Comparison of ENCODE assay signal across 11 cellular contexts in the genomic region with DNA sequence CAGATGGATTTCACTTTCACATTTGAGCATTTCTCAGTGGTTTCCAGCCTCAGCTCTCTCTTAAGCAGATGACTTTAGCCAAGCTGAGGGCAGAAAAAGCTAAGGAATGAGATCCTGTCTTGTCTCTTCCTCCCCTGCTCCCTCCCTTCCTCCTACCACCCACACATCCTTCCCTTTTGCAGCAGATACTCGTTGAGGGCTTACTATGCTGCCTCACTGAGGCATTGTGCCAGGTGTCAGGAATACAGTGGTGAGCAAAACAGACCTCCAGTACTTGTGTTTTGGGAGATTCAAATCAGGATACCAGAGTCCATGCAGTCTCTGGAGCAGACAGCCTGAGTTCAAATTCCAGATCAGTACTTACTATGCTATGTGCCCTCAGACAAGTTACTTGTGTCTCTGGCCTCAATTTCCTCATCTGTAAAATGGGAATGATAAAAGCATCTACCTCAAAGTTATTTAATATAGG. TPM values are rescaled to one million over a fixed set of nuclear protein-coding genes. Genes with fewer than 3 reads are reported as not detected.
DNase-seq lines count a peak whose midpoint lies in the region; ATAC-seq and TF ChIP-seq lines count a peak whose summit lies in the region.
"Had no signal": no experiment of that assay in that cellular context is flagged by ENCODE, and none has a peak within 500 bp of the region (broad histone marks: within the 10 kb centered on the region; RNA-seq: fewer than 3 reads in every experiment).

No MANE protein-coding gene starts in this region.

- no peak overlapping the region; the same call in 1 of the 2 replicates for H2AFZ ChIP-seq in SK-N-SH (ENCODE audit: low read depth)

- no peaks in the 10 kb centered on the region for H3F3A ChIP-seq in SK-N-SH (replicated peaks; ENCODE audit: insufficient read depth)

- no peak for TF ChIP-seq RAD21 in SK-N-SH (IDR thresholded peaks at IDR 0.05; ENCODE audit: low read length)

- peak overlapping the region; percentile 21 to 73; a peak in 3 of 4 replicates for H3K27ac ChIP-seq in SK-N-SH (ENCODE audit: low read depth in 2 of 2, low read length in 1 of 2)

- peak overlapping the region; percentile 34; the same call in 1 of the 2 replicates for H3K4me2 ChIP-seq in SK-N-SH

- no peaks in the 10 kb centered on the region for H3K9me2 ChIP-seq in SK-N-SH

- 0% methylated on average over 1 of the region's 1 CpG for WGBS in SK-N-SH (ENCODE audit: low lambda C conversion rate)

- intact Hi-C loops in sciatic nerve (cut with DNase I), result no loop called here

- H3K9me3 ChIP-seq in SK-N-SH, result no peaks in the 10 kb centered on the region

- TF ChIP-seq EP300 in SK-N-SH (IDR thresholded peaks at IDR 0.05; ENCODE audit: borderline replicate concordance in 1 of 2, low read depth in 1 of 2, low read length in 1 of 2), result no peak

- ATAC-seq in sciatic nerve (no peak), HG03469 (IDR thresholded peaks at IDR 0.05; ENCODE audit: unreplicated experiment) (no peak)
- ATAC-seq: PC-3 had no signal

- H3K79me2 ChIP-seq in SK-N-SH (ENCODE audit: insufficient read depth), result peaks cover 3% of the 10 kb centered on the region; the same call in 1 of the 2 replicates

- peaks cover 17% of the 10 kb centered on the region; the same call in 1 of the 2 replicates for H4K20me1 ChIP-seq in SK-N-SH (ENCODE audit: insufficient read depth)

- no peaks in the 10 kb centered on the region for H3K27me3 ChIP-seq in SK-N-SH (ENCODE audit: insufficient read depth)

- TF ChIP-seq CTCF in SK-N-SH (IDR thresholded peaks at IDR 0.05), result no peak
- no peak for TF ChIP-seq CTCF in fibroblast of the aortic adventitia (IDR thresholded peaks at IDR 0.05; ENCODE audit: insufficient read depth, low read length)

- CTCF ChIA-PET in SK-N-SH (lab: Yijun Ruan, JAX), result interaction anchor here (3.6 kb wide), 1 partner anchor 41 kb away, joined by 10 read pairs; no protein-coding TSS in a partner anchor

- peaks cover 0 to 29% of the 10 kb centered on the region in 2 experiments; a peak in 2 of 4 replicates for H3K4me1 ChIP-seq in SK-N-SH (ENCODE audit: control insufficient read depth in 1 of 2, insufficient read depth in 2 of 2, low read depth in 1 of 2, low read length in 1 of 2)

- H3K4me3 ChIP-seq in SK-N-SH (ENCODE audit: low read depth in 2 of 2, low read length in 1 of 2) (no peak overlapping the region), fibroblast of the aortic adventitia (ENCODE audit: low read depth, low read length) (peak overlapping the region; percentile 44), skeletal muscle cell (ENCODE audit: low read depth, low read length) (no peak overlapping the region)

- DNase-seq in GM04503 (ENCODE audit: low read depth) (peak; percentile 42), SK-N-SH (peak; percentile 52), fibroblast of the aortic adventitia (ENCODE audit: low read depth) (peak; percentile 78), skeletal muscle cell (ENCODE audit: low read depth) (peak; percentile 39), GM19240 (ENCODE audit: insufficient read length, low spot score) (no peak), sciatic nerve (ENCODE audit: low spot score) (no peak)
- DNase-seq: activated CD4-positive, alpha-beta T cell treated with anti-CD3 and anti-CD28 coated beads for 48 hours; erythroblast; NCI-H2171 treated with DMSO at 0.1 percent for 48 hours; PC-3 had no signal

- H3K9ac ChIP-seq in SK-N-SH, result no peak overlapping the region

- POLR2A ChIA-PET in SK-N-SH (lab: Yijun Ruan, JAX), result no interaction called here

- H3K36me3 ChIP-seq in SK-N-SH (replicated peaks in 1 of 2; ENCODE audit: control insufficient read depth in 1 of 2, insufficient read depth in 2 of 2, low read length in 1 of 2), result peaks cover 10 to 26% of the 10 kb centered on the region in 2 experiments

TF ChIP-seq in SK-N-SH, 30 proteins besides CTCF, POLR2A, EP300 and RAD21:
- TF ChIP-seq TEAD4 (IDR thresholded peaks at IDR 0.05; ENCODE audit: borderline replicate concordance, insufficient read depth), result no peak
- no peak for TF ChIP-seq NRF1 (IDR thresholded peaks at IDR 0.05; ENCODE audit: low read depth, low read length)
- TF ChIP-seq GATA2 (CRISPR knock-in tag; IDR thresholded peaks at IDR 0.05), result 0 out of 2 replicates have a peak, but pooled peaks have one; percentile 43
- no peak for TF ChIP-seq SIN3A (IDR thresholded peaks at IDR 0.05; ENCODE audit: borderline replicate concordance, low read depth, low read length)
- TF ChIP-seq, protein P1, sequence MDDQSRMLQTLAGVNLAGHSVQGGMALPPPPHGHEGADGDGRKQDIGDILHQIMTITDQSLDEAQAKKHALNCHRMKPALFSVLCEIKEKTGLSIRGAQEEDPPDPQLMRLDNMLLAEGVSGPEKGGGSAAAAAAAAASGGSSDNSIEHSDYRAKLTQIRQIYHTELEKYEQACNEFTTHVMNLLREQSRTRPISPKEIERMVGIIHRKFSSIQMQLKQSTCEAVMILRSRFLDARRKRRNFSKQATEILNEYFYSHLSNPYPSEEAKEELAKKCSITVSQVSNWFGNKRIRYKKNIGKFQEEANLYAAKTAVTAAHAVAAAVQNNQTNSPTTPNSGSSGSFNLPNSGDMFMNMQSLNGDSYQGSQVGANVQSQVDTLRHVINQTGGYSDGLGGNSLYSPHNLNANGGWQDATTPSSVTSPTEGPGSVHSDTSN (IDR thresholded peaks at IDR 0.05), result no peak
- peak; percentile 44; the same call in 1 of the 2 replicates for TF ChIP-seq RCOR1 (IDR thresholded peaks at IDR 0.05; ENCODE audit: low read length)
- no peak for TF ChIP-seq USF1 (IDR thresholded peaks at IDR 0.05; ENCODE audit: borderline replicate concordance, low read depth)
- TF ChIP-seq, protein P2, sequence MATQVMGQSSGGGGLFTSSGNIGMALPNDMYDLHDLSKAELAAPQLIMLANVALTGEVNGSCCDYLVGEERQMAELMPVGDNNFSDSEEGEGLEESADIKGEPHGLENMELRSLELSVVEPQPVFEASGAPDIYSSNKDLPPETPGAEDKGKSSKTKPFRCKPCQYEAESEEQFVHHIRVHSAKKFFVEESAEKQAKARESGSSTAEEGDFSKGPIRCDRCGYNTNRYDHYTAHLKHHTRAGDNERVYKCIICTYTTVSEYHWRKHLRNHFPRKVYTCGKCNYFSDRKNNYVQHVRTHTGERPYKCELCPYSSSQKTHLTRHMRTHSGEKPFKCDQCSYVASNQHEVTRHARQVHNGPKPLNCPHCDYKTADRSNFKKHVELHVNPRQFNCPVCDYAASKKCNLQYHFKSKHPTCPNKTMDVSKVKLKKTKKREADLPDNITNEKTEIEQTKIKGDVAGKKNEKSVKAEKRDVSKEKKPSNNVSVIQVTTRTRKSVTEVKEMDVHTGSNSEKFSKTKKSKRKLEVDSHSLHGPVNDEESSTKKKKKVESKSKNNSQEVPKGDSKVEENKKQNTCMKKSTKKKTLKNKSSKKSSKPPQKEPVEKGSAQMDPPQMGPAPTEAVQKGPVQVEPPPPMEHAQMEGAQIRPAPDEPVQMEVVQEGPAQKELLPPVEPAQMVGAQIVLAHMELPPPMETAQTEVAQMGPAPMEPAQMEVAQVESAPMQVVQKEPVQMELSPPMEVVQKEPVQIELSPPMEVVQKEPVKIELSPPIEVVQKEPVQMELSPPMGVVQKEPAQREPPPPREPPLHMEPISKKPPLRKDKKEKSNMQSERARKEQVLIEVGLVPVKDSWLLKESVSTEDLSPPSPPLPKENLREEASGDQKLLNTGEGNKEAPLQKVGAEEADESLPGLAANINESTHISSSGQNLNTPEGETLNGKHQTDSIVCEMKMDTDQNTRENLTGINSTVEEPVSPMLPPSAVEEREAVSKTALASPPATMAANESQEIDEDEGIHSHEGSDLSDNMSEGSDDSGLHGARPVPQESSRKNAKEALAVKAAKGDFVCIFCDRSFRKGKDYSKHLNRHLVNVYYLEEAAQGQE (IDR thresholded peaks at IDR 0.05; ENCODE audit: low read depth, low read length), result no peak
- no peak for TF ChIP-seq ELF1 (IDR thresholded peaks at IDR 0.05)
- no peak for TF ChIP-seq YY1 (IDR thresholded peaks at IDR 0.05; ENCODE audit: low read depth)
- TF ChIP-seq, protein P3, sequence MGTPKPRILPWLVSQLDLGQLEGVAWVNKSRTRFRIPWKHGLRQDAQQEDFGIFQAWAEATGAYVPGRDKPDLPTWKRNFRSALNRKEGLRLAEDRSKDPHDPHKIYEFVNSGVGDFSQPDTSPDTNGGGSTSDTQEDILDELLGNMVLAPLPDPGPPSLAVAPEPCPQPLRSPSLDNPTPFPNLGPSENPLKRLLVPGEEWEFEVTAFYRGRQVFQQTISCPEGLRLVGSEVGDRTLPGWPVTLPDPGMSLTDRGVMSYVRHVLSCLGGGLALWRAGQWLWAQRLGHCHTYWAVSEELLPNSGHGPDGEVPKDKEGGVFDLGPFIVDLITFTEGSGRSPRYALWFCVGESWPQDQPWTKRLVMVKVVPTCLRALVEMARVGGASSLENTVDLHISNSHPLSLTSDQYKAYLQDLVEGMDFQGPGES (IDR thresholded peaks at IDR 0.05; ENCODE audit: low read depth, low read length), result no peak
- no peak for TF ChIP-seq TAF1 (IDR thresholded peaks at IDR 0.05; ENCODE audit: borderline replicate concordance, low read depth, low read length)
- no peak for TF ChIP-seq TCF12 (IDR thresholded peaks at IDR 0.05)
- no peak for TF ChIP-seq GABPA (IDR thresholded peaks at IDR 0.05; ENCODE audit: low read depth)

RNA-seq across cellular contexts. Expression of gene KIF26B, which starts 43.2 kb away (rescaled TPM):
- 2.6 TPM in 2 replicates for polyA plus RNA-seq in SK-N-SH (2012; rRNA removed)
- polyA plus RNA-seq in SK-N-SH (2012; cell fraction: cytosol; rRNA removed), result 3.2 and 3.6 TPM in 2 replicates
- 6.7 TPM in 2 replicates for polyA plus RNA-seq in SK-N-SH (2012; cell fraction: nucleus; rRNA removed)
- total RNA-seq in fibroblast of the aortic adventitia (ENCODE audit: low replicate concordance) (4.6 and 20.9 TPM in 2 replicates), sciatic nerve (0.45 TPM)

Comparison
In these comparisons a context has a peak if more than half of its experiments do, and no peak if none do; other contexts are left out.
1. DNase-seq: peak in GM04503 (single experiment), SK-N-SH (single experiment), fibroblast of the aortic adventitia (single experiment) and skeletal muscle cell (single experiment); none in GM19240 (single experiment) and sciatic nerve (single experiment).